In genomic region chr1:2602866-2603520, GRCh38 we compare ENCODE assay signal across 12 cellular contexts.
"Had no signal": no experiment of that assay in that cellular context is flagged by ENCODE, and none has a peak within 500 bp of the region (broad histone marks: within the 10 kb centered on the region; RNA-seq: fewer than 3 reads in every experiment).

No MANE protein-coding gene starts in this region.

- H3K36me3 ChIP-seq: tibial artery, vagina had no signal

- H3K27ac ChIP-seq: psoas muscle, tibial artery, vagina had no signal

- H3K9me3 ChIP-seq: mucosa of descending colon, psoas muscle, vagina had no signal

- H3K4me3 Mint-ChIP-seq: activated naive CD4-positive, alpha-beta T cell treated with anti-CD3 and anti-CD28 coated beads for 36 hours; naive thymus-derived CD4-positive, alpha-beta T cell had no signal

- H3K27ac Mint-ChIP-seq: activated naive CD4-positive, alpha-beta T cell treated with anti-CD3 and anti-CD28 coated beads for 36 hours; activated T-helper 2 cell treated with anti-CD3 and anti-CD28 coated beads, Interferon-gamma antibody, Interleukin-2, Interleukin-4, amounts not matched to agents 10 μg/mL and 5 μg/mL and 100 μg/mL, durations not matched to agents 14 hours and 24 hours and 36 hours; naive thymus-derived CD4-positive, alpha-beta T cell had no signal

- H3K4me3 ChIP-seq: mucosa of descending colon, psoas muscle, tibial artery, vagina had no signal

- H3K27me3 ChIP-seq: vagina had no signal

- DNase-seq: activated naive CD4-positive, alpha-beta T cell treated with anti-CD3 and anti-CD28 coated beads for 36 hours; occipital lobe; stimulated activated CD4-positive, alpha-beta T cell treated with anti-CD3 and anti-CD28 coated beads, Interleukin-1b, Interleukin-23, amount 100 ng/mL, for 48 hours; tibial artery had no signal

- H3K4me1 Mint-ChIP-seq: naive thymus-derived CD4-positive, alpha-beta T cell had no signal

- H3K9me3 Mint-ChIP-seq: activated T-helper 2 cell treated with anti-CD3 and anti-CD28 coated beads, Interferon-gamma antibody, Interleukin-2, Interleukin-4, amounts not matched to agents 10 μg/mL and 5 μg/mL and 100 μg/mL, durations not matched to agents 14 hours and 24 hours and 36 hours had no signal

- H3K4me1 ChIP-seq: psoas muscle, tibial artery, vagina had no signal

- ATAC-seq: esophagus mucosa; left colon; mucosa of descending colon; naive thymus-derived CD4-positive, alpha-beta T cell; psoas muscle; sciatic nerve had no signal
